ENCODE assay signal across 1 cellular context in the genomic region with DNA sequence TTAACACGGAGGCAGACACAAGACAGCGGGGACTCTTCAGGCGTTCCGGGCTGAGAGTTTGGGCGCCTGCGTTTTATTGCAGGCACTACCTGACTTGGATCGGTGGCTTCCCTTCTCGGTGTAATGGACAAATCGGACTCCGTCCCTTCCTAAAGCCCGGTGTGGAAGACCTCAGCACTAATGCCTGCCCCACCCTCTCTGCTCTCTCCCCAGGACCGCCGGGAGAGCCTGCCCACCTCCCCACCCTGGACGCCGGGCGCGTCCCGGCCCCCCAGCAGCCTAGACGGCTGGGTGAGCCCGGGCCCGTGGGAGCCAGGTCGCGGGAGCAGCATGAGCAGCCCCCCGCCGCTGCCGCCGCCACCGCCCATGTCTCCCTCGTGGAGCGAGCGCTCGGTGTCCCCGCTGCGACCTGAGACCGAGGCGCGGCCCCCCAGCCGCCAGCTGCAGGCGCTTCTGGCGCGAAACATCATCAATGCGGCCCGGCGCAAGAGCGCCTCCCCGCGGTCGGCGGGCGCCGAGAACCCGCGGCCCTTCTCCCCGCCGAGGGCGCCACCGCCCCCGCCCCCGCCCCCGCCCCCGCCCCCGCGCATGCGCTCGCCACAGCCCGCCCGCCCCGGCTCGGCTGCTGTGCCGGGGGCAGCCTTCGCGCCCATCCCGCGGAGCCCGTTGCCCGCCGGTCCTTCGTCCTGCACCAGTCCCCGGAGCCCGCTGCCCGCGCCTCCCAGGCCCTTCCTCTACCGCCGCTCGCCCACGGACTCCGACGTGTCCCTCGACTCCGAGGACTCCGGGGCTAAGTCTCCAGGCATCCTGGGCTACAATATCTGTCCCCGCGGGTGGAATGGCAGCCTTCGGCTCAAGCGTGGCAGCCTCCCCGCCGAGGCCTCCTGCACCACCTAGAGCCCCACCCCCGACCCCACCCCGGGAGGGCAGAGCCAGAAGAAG.
TF ChIP-seq lines count a peak whose summit lies in the region.

No MANE protein-coding gene starts in this region.

TF ChIP-seq in HepG2, 621 proteins besides CTCF, POLR2A, EP300 and RAD21 (continued from another document and continues in another):
- TF ChIP-seq, protein P1, sequence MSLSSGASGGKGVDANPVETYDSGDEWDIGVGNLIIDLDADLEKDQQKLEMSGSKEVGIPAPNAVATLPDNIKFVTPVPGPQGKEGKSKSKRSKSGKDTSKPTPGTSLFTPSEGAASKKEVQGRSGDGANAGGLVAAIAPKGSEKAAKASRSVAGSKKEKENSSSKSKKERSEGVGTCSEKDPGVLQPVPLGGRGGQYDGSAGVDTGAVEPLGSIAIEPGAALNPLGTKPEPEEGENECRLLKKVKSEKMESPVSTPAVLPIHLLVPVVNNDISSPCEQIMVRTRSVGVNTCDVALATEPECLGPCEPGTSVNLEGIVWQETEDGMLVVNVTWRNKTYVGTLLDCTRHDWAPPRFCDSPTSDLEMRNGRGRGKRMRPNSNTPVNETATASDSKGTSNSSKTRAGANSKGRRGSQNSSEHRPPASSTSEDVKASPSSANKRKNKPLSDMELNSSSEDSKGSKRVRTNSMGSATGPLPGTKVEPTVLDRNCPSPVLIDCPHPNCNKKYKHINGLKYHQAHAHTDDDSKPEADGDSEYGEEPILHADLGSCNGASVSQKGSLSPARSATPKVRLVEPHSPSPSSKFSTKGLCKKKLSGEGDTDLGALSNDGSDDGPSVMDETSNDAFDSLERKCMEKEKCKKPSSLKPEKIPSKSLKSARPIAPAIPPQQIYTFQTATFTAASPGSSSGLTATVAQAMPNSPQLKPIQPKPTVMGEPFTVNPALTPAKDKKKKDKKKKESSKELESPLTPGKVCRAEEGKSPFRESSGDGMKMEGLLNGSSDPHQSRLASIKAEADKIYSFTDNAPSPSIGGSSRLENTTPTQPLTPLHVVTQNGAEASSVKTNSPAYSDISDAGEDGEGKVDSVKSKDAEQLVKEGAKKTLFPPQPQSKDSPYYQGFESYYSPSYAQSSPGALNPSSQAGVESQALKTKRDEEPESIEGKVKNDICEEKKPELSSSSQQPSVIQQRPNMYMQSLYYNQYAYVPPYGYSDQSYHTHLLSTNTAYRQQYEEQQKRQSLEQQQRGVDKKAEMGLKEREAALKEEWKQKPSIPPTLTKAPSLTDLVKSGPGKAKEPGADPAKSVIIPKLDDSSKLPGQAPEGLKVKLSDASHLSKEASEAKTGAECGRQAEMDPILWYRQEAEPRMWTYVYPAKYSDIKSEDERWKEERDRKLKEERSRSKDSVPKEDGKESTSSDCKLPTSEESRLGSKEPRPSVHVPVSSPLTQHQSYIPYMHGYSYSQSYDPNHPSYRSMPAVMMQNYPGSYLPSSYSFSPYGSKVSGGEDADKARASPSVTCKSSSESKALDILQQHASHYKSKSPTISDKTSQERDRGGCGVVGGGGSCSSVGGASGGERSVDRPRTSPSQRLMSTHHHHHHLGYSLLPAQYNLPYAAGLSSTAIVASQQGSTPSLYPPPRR (CRISPR knock-in tag; IDR thresholded peaks at IDR 0.05; ENCODE audit: borderline replicate concordance) = no peak
- TF ChIP-seq BHLHE40 (IDR thresholded peaks at IDR 0.05; ENCODE audit: low read length) (0 out of 2 replicates have a peak, but pooled peaks have one; percentile 28), GPN1 (CRISPR knock-in tag; IDR thresholded peaks at IDR 0.05; ENCODE audit: borderline replicate concordance) (no peak), FOSL2 (CRISPR knock-in tag; IDR thresholded peaks at IDR 0.05) (no peak), SRSF1 (optimal IDR thresholded peaks at IDR 0.05; ENCODE audit: low read depth, low read length) (no peak), ZNF777 (CRISPR knock-in tag; IDR thresholded peaks at IDR 0.05) (peak; percentile 97), ZNF709 (CRISPR knock-in tag; IDR thresholded peaks at IDR 0.05) (no peak), ZNF564 (CRISPR knock-in tag; IDR thresholded peaks at IDR 0.05) (no peak), RFXANK (CRISPR knock-in tag; IDR thresholded peaks at IDR 0.05) (0 out of 2 replicates have a peak, but pooled peaks have one; percentile 42), HNF4A (CRISPR knock-in tag; IDR thresholded peaks at IDR 0.05) (no peak), ZFP1 (CRISPR knock-in tag; IDR thresholded peaks at IDR 0.05) (no peak), ZNF607 (CRISPR knock-in tag; IDR thresholded peaks at IDR 0.05; ENCODE audit: borderline replicate concordance) (peak; percentile 74; the same call in 1 of the 2 replicates), ZBTB20 (CRISPR knock-in tag; IDR thresholded peaks at IDR 0.05; ENCODE audit: borderline replicate concordance, low read depth) (no peak), MAFG (CRISPR knock-in tag; IDR thresholded peaks at IDR 0.05) (0 out of 2 replicates have a peak, but pooled peaks have one; percentile 45), SUZ12 (IDR thresholded peaks at IDR 0.05; ENCODE audit: low read depth, low read length) (no peak), ZNF331 (CRISPR knock-in tag; IDR thresholded peaks at IDR 0.05) (peak; percentile 31; the same call in 1 of the 2 replicates), SALL2 (CRISPR knock-in tag; IDR thresholded peaks at IDR 0.05) (no peak), TARDBP (CRISPR knock-in tag; IDR thresholded peaks at IDR 0.05) (no peak), ZBTB42 (CRISPR knock-in tag; IDR thresholded peaks at IDR 0.05) (0 out of 2 replicates have a peak, but pooled peaks have one; percentile 75), ZNF678 (CRISPR knock-in tag; IDR thresholded peaks at IDR 0.05) (no peak), IKZF1 (IDR thresholded peaks at IDR 0.05) (no peak), TRIM24 (CRISPR knock-in tag; IDR thresholded peaks at IDR 0.05) (0 out of 2 replicates have a peak, but pooled peaks have one; percentile 31), U2AF1 (optimal IDR thresholded peaks at IDR 0.05; ENCODE audit: low read depth, low read length) (no peak), SNRNP70 (IDR thresholded peaks at IDR 0.05; ENCODE audit: low read depth, low read length) (no peak), ZNF878 (CRISPR knock-in tag; IDR thresholded peaks at IDR 0.05) (no peak), IRF2 (CRISPR knock-in tag; IDR thresholded peaks at IDR 0.05) (no peak), ZNF883 (CRISPR knock-in tag; IDR thresholded peaks at IDR 0.05; ENCODE audit: not compliant biosample characterization) (peak; percentile 42), MEF2D (CRISPR knock-in tag; IDR thresholded peaks at IDR 0.05) (no peak), HNRNPLL (IDR thresholded peaks at IDR 0.05; ENCODE audit: low read depth, low read length, poor library complexity, severe bottlenecking) (no peak), ZNF569 (CRISPR knock-in tag; IDR thresholded peaks at IDR 0.05; ENCODE audit: borderline replicate concordance) (no peak), ZNF274 (CRISPR knock-in tag; IDR thresholded peaks at IDR 0.05) (0 out of 2 replicates have a peak, but pooled peaks have one; percentile 11), ADNP (CRISPR knock-in tag; IDR thresholded peaks at IDR 0.05) (no peak), GABPB1 (CRISPR knock-in tag; IDR thresholded peaks at IDR 0.05) (peak; percentile 14; the same call in 1 of the 2 replicates), HDAC1 (CRISPR knock-in tag; IDR thresholded peaks at IDR 0.05) (peak; percentile 40), TAF1 (CRISPR knock-in tag; IDR thresholded peaks at IDR 0.05) (0 out of 2 replicates have a peak, but pooled peaks have one; percentile 7), SALL1 (CRISPR knock-in tag; IDR thresholded peaks at IDR 0.05) (peak; percentile 66), BCL6 (CRISPR knock-in tag; IDR thresholded peaks at IDR 0.05) (0 out of 2 replicates have a peak, but pooled peaks have one; percentile 21), GATA4 (IDR thresholded peaks at IDR 0.05; ENCODE audit: borderline replicate concordance, low read depth) (0 out of 2 replicates have a peak, but pooled peaks have one; percentile 16), RARG (CRISPR knock-in tag; IDR thresholded peaks at IDR 0.05; ENCODE audit: low read depth) (no peak), SP140L (CRISPR knock-in tag; IDR thresholded peaks at IDR 0.05; ENCODE audit: borderline replicate concordance) (no peak), ZNF501 (CRISPR knock-in tag; IDR thresholded peaks at IDR 0.05) (peak; percentile 77)
- TF ChIP-seq, protein P2, sequence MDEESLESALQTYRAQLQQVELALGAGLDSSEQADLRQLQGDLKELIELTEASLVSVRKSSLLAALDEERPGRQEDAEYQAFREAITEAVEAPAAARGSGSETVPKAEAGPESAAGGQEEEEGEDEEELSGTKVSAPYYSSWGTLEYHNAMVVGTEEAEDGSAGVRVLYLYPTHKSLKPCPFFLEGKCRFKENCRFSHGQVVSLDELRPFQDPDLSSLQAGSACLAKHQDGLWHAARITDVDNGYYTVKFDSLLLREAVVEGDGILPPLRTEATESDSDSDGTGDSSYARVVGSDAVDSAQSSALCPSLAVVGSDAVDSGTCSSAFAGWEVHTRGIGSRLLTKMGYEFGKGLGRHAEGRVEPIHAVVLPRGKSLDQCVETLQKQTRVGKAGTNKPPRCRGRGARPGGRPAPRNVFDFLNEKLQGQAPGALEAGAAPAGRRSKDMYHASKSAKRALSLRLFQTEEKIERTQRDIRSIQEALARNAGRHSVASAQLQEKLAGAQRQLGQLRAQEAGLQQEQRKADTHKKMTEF (CRISPR knock-in tag; IDR thresholded peaks at IDR 0.05) = peak; percentile 24; the same call in 1 of the 2 replicates
- TF ChIP-seq, protein P3, sequence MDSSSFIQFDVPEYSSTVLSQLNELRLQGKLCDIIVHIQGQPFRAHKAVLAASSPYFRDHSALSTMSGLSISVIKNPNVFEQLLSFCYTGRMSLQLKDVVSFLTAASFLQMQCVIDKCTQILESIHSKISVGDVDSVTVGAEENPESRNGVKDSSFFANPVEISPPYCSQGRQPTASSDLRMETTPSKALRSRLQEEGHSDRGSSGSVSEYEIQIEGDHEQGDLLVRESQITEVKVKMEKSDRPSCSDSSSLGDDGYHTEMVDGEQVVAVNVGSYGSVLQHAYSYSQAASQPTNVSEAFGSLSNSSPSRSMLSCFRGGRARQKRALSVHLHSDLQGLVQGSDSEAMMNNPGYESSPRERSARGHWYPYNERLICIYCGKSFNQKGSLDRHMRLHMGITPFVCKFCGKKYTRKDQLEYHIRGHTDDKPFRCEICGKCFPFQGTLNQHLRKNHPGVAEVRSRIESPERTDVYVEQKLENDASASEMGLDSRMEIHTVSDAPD (CRISPR knock-in tag; IDR thresholded peaks at IDR 0.05) = no peak
- TF ChIP-seq, protein P4, sequence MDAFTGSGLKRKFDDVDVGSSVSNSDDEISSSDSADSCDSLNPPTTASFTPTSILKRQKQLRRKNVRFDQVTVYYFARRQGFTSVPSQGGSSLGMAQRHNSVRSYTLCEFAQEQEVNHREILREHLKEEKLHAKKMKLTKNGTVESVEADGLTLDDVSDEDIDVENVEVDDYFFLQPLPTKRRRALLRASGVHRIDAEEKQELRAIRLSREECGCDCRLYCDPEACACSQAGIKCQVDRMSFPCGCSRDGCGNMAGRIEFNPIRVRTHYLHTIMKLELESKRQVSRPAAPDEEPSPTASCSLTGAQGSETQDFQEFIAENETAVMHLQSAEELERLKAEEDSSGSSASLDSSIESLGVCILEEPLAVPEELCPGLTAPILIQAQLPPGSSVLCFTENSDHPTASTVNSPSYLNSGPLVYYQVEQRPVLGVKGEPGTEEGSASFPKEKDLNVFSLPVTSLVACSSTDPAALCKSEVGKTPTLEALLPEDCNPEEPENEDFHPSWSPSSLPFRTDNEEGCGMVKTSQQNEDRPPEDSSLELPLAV (CRISPR knock-in tag; conservative IDR thresholded peaks at IDR 0.05; ENCODE audit: low read depth) = no peak
- TF ChIP-seq, protein P5, sequence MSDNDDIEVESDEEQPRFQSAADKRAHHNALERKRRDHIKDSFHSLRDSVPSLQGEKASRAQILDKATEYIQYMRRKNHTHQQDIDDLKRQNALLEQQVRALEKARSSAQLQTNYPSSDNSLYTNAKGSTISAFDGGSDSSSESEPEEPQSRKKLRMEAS (IDR thresholded peaks at IDR 0.05) = peak; percentile 66; the same call in 1 of the 2 replicates
- TF ChIP-seq, protein P6, sequence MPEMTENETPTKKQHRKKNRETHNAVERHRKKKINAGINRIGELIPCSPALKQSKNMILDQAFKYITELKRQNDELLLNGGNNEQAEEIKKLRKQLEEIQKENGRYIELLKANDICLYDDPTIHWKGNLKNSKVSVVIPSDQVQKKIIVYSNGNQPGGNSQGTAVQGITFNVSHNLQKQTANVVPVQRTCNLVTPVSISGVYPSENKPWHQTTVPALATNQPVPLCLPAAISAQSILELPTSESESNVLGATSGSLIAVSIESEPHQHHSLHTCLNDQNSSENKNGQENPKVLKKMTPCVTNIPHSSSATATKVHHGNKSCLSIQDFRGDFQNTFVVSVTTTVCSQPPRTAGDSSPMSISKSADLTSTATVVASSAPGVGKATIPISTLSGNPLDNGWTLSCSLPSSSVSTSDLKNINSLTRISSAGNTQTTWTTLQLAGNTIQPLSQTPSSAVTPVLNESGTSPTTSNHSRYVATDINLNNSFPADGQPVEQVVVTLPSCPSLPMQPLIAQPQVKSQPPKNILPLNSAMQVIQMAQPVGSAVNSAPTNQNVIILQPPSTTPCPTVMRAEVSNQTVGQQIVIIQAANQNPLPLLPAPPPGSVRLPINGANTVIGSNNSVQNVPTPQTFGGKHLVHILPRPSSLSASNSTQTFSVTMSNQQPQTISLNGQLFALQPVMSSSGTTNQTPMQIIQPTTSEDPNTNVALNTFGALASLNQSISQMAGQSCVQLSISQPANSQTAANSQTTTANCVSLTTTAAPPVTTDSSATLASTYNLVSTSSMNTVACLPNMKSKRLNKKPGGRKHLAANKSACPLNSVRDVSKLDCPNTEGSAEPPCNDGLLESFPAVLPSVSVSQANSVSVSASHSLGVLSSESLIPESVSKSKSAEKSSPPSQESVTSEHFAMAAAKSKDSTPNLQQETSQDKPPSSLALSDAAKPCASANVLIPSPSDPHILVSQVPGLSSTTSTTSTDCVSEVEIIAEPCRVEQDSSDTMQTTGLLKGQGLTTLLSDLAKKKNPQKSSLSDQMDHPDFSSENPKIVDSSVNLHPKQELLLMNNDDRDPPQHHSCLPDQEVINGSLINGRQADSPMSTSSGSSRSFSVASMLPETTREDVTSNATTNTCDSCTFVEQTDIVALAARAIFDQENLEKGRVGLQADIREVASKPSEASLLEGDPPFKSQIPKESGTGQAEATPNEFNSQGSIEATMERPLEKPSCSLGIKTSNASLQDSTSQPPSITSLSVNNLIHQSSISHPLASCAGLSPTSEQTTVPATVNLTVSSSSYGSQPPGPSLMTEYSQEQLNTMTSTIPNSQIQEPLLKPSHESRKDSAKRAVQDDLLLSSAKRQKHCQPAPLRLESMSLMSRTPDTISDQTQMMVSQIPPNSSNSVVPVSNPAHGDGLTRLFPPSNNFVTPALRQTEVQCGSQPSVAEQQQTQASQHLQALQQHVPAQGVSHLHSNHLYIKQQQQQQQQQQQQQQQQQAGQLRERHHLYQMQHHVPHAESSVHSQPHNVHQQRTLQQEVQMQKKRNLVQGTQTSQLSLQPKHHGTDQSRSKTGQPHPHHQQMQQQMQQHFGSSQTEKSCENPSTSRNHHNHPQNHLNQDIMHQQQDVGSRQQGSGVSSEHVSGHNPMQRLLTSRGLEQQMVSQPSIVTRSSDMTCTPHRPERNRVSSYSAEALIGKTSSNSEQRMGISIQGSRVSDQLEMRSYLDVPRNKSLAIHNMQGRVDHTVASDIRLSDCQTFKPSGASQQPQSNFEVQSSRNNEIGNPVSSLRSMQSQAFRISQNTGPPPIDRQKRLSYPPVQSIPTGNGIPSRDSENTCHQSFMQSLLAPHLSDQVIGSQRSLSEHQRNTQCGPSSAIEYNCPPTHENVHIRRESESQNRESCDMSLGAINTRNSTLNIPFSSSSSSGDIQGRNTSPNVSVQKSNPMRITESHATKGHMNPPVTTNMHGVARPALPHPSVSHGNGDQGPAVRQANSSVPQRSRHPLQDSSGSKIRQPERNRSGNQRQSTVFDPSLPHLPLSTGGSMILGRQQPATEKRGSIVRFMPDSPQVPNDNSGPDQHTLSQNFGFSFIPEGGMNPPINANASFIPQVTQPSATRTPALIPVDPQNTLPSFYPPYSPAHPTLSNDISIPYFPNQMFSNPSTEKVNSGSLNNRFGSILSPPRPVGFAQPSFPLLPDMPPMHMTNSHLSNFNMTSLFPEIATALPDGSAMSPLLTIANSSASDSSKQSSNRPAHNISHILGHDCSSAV (CRISPR knock-in tag; IDR thresholded peaks at IDR 0.05; ENCODE audit: borderline replicate concordance) = no peak
